In the genomic region with DNA sequence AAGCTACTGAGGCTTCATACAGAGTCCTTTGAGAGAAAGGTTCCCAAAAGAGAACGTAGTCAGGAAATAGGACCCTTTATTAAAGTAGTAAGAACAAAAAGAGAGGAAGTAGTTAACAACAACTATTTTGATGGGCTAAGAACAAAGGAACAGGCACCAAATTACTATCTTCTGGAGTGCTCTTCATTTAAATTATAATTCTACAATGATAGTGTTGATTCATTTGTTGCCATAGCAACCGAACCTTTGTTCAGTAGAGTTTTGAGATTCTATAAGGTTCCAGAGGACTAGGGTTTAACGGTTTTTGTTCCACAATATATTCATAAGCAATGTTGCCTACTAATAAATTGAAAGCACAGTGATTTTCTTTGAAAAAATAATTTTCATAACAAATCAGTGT, we compare ENCODE assay signal across 14 cellular contexts.
DNase-seq lines count a peak whose midpoint lies in the region; ATAC-seq, FAIRE-seq and TF ChIP-seq lines count a peak whose summit lies in the region.
"Had no signal": no experiment of that assay in that cellular context is flagged by ENCODE, and none has a peak within 500 bp of the region (broad histone marks: within the 10 kb centered on the region; RNA-seq: fewer than 3 reads in every experiment).

No MANE protein-coding gene starts in this region.

- intact Hi-C loops in A673 (cut with micrococcal nuclease; ENCODE audit: unreplicated experiment) = no loop called here

- WGBS in iPS DF 6.9 (ENCODE audit: insufficient coverage, insufficient read length) = no CpG with 5 or more reads among the region's 3 CpGs
- 76 to 79% methylated on average over 2 to 3 of the region's 3 CpGs for WGBS in gastroesophageal sphincter (ENCODE audit: low coverage in 1 of 2), 2 donors

- H3K27me3 ChIP-seq in A673 (replicated peaks; ENCODE audit: insufficient read depth, low read depth, low read length, poor library complexity) = no peaks in the 10 kb centered on the region
- H3K27me3 ChIP-seq in HAP-1 (ENCODE audit: low read depth) = no peaks in the 10 kb centered on the region
- no peaks in the 10 kb centered on the region for H3K27me3 ChIP-seq in iPS DF 6.9 (ENCODE audit: control insufficient read depth, insufficient read depth, low read length)
- no peaks in the 10 kb centered on the region for H3K27me3 ChIP-seq in gastroesophageal sphincter

- no peak overlapping the region for H3K4me3 ChIP-seq in A673 (ENCODE audit: low read depth, low read length, poor library complexity, severe bottlenecking)
- H3K4me3 ChIP-seq in HAP-1 = no peak overlapping the region
- H3K4me3 ChIP-seq in iPS DF 6.9 (ENCODE audit: low read length) = no peak overlapping the region
- no peak overlapping the region for H3K4me3 ChIP-seq in gastroesophageal sphincter

- CTCF ChIA-PET in A673 (lab: Charles Lee) = no interaction called here

- DNase-seq in A673 (ENCODE audit: low spot score) (no peak), HAP-1 (ENCODE audit: low spot score in 2 of 2) (peak; percentile 18 to 64), OCI-M1 (lab: John Stamatoyannopoulos, UW) (peak; percentile 64), iPS DF 6.9 (ENCODE audit: low read depth, low spot score) (peak; percentile 18), NCI-H82 treated with DMSO at 0.1 percent for 48 hours (lab: John Stamatoyannopoulos, UW; ENCODE audit: unreplicated experiment) (no peak), GM19239 (ENCODE audit: insufficient read length, low spot score) (no peak), HTR-8/SVneo (ENCODE audit: insufficient read length, low spot score) (no peak)
- DNase-seq: activated CD4-positive, alpha-beta T cell treated with anti-CD3 and anti-CD28 coated beads, Interleukin-2, amount 50 U/mL, for 4 hours; effector CD4-positive, alpha-beta T cell; naive thymus-derived CD4-positive, alpha-beta T cell; NCI-H510A treated with DMSO at 0.1 percent for 48 hours; T-helper 1 cell had no signal

- H3K36me3 ChIP-seq in A673 (ENCODE audit: insufficient read depth, low read length, poor library complexity, severe bottlenecking) (no peaks in the 10 kb centered on the region), HAP-1 (replicated peaks) (no peaks in the 10 kb centered on the region), iPS DF 6.9 (ENCODE audit: control insufficient read depth, insufficient read depth, low read length) (no peaks in the 10 kb centered on the region), gastroesophageal sphincter (no peaks in the 10 kb centered on the region)

- ATAC-seq in gastroesophageal sphincter = no peak

- H3K4me1 ChIP-seq in A673 (ENCODE audit: insufficient read depth, low read length, poor library complexity, severe bottlenecking) (peaks cover 37% of the 10 kb centered on the region), HAP-1 (peaks cover 14% of the 10 kb centered on the region), iPS DF 6.9 (ENCODE audit: control insufficient read depth, insufficient read depth, low read length) (peaks cover 1% of the 10 kb centered on the region; the same call in 1 of the 2 replicates), gastroesophageal sphincter (peaks cover 5 to 20% (median 7%) of the 10 kb centered on the region in 3 donors)

- TF ChIP-seq CTCF in A673 (conservative IDR thresholded peaks at IDR 0.05; ENCODE audit: low read depth, low read length) (no peak), gastroesophageal sphincter (IDR thresholded peaks at IDR 0.05) (no peak)

- TF ChIP-seq POLR2A in gastroesophageal sphincter (IDR thresholded peaks at IDR 0.05) = no peak

- in situ Hi-C loops in HAP-1 (cut with MboI; ENCODE audit: low sequenced_read_pairs) = no loop called here

- no TSS peak for BruUV-seq in A673 (replicated peaks; lab: Mats Ljungman, UMichigan)

- peak overlapping the region; percentile 67 for H3K27ac ChIP-seq in A673 (ENCODE audit: low read depth, low read length, poor library complexity, severe bottlenecking)
- H3K27ac ChIP-seq in iPS DF 6.9 (ENCODE audit: low read length) = no peak overlapping the region
- H3K27ac ChIP-seq in gastroesophageal sphincter = no peak overlapping the region
- H3K27ac ChIP-seq: C4-2B had no signal

- H3K9me3 ChIP-seq in A673 (ENCODE audit: low read depth, low read length, poor library complexity, severe bottlenecking) (no peaks in the 10 kb centered on the region), HAP-1 (no peaks in the 10 kb centered on the region), iPS DF 6.9 (ENCODE audit: control insufficient read depth, insufficient read depth, low read length) (no peaks in the 10 kb centered on the region), gastroesophageal sphincter (no peaks in the 10 kb centered on the region)

- FAIRE-seq in GM19239 (lab: Jason Lieb, UNC) (no peak), HTR-8/SVneo (lab: Jason Lieb, UNC) (no peak)

- TF ChIP-seq EP300 in gastroesophageal sphincter (IDR thresholded peaks at IDR 0.05) = no peak

- POLR2A ChIA-PET in A673 (lab: Charles Lee; ENCODE audit: low non-redundant PET) = no interaction called here

Comparison
In these comparisons a context has a peak if more than half of its experiments do, and no peak if none do; other contexts are left out.
1. DNase-seq: peak in HAP-1 (2 of 2), OCI-M1 (single experiment) and iPS DF 6.9 (single experiment); none in A673 (single experiment), NCI-H82 treated with DMSO at 0.1 percent for 48 hours (single experiment), GM19239 (single experiment) and HTR-8/SVneo (single experiment).